ENCODE assay signal across 1 cellular context in genomic region chr12:42237052-42237852, GRCh38.
A peak's percentile ranks its signal among the peaks of the same experiment; 100 is the strongest.
TF ChIP-seq lines count a peak whose summit lies in the region.

No MANE protein-coding gene starts in this region.

TF ChIP-seq in HepG2, 621 proteins besides CTCF, POLR2A, EP300 and RAD21 (continued from another document and continues in another):
- TF ChIP-seq ARID4A (CRISPR knock-in tag; IDR thresholded peaks at IDR 0.05; ENCODE audit: borderline replicate concordance): peak; percentile 74; the same call in 1 of the 2 replicates
- no peak for TF ChIP-seq JUND (CRISPR knock-in tag; IDR thresholded peaks at IDR 0.05)
- no peak for TF ChIP-seq ZNF256 (CRISPR knock-in tag; conservative IDR thresholded peaks at IDR 0.05)
- TF ChIP-seq FOXO4 (CRISPR knock-in tag; conservative IDR thresholded peaks at IDR 0.05): no peak
- no peak for TF ChIP-seq ZNF800 (CRISPR knock-in tag; IDR thresholded peaks at IDR 0.05)
- TF ChIP-seq SSRP1 (CRISPR knock-in tag; IDR thresholded peaks at IDR 0.05): no peak
- TF ChIP-seq ZNF20 (CRISPR knock-in tag; IDR thresholded peaks at IDR 0.05): no peak
- peak; percentile 53; the same call in 1 of the 2 replicates for TF ChIP-seq HOXA3 (CRISPR knock-in tag; IDR thresholded peaks at IDR 0.05)
- no peak for TF ChIP-seq ARID3A (IDR thresholded peaks at IDR 0.05; ENCODE audit: low read depth, low read length)
- TF ChIP-seq ARNT2 (CRISPR knock-in tag; IDR thresholded peaks at IDR 0.05; ENCODE audit: low read depth): peak; percentile 59; the same call in 1 of the 2 replicates
- 0 out of 2 replicates have a peak, but pooled peaks have one; percentile 38 for TF ChIP-seq SAFB2 (CRISPR knock-in tag; IDR thresholded peaks at IDR 0.05; ENCODE audit: borderline replicate concordance, low read depth)
- 0 out of 2 replicates have a peak, but pooled peaks have one; percentile 37 for TF ChIP-seq CSRNP1 (CRISPR knock-in tag; IDR thresholded peaks at IDR 0.05)
- TF ChIP-seq TRIM22 (IDR thresholded peaks at IDR 0.05): no peak
- TF ChIP-seq ZNF496 (CRISPR knock-in tag; IDR thresholded peaks at IDR 0.05; ENCODE audit: insufficient replicate concordance): no peak
- TF ChIP-seq DBP (CRISPR knock-in tag; IDR thresholded peaks at IDR 0.05; ENCODE audit: not compliant biosample characterization): no peak
- peak; percentile 38; the same call in 1 of the 2 replicates for TF ChIP-seq FOXA3 (CRISPR knock-in tag; IDR thresholded peaks at IDR 0.05)
- TF ChIP-seq ATM (IDR thresholded peaks at IDR 0.05; ENCODE audit: borderline replicate concordance): no peak
- no peak; the same call in 1 of the 2 replicates for TF ChIP-seq STAG1 (CRISPR knock-in tag; IDR thresholded peaks at IDR 0.05)
- peak; percentile 40; the same call in 1 of the 2 replicates for TF ChIP-seq MXD3 (CRISPR knock-in tag; IDR thresholded peaks at IDR 0.05)
- TF ChIP-seq THAP11 (CRISPR knock-in tag; IDR thresholded peaks at IDR 0.05): 0 out of 2 replicates have a peak, but pooled peaks have one; percentile 31
- 0 out of 2 replicates have a peak, but pooled peaks have one; percentile 53 for TF ChIP-seq GZF1 (CRISPR knock-in tag; IDR thresholded peaks at IDR 0.05)
- no peak for TF ChIP-seq U2AF1 (optimal IDR thresholded peaks at IDR 0.05; ENCODE audit: low read depth, low read length)
- TF ChIP-seq ZNF720 (CRISPR knock-in tag; IDR thresholded peaks at IDR 0.05): no peak
- TF ChIP-seq ZNF280B (CRISPR knock-in tag; IDR thresholded peaks at IDR 0.05; ENCODE audit: borderline replicate concordance): peak; percentile 30; the same call in 1 of the 2 replicates
- no peak for TF ChIP-seq SMYD3 (CRISPR knock-in tag; IDR thresholded peaks at IDR 0.05)
- no peak for TF ChIP-seq HOXA5 (CRISPR knock-in tag; IDR thresholded peaks at IDR 0.05)
- peak; percentile 33; the same call in 1 of the 2 replicates for TF ChIP-seq ZBTB8A (CRISPR knock-in tag; IDR thresholded peaks at IDR 0.05; ENCODE audit: borderline replicate concordance, low read depth)
- no peak for TF ChIP-seq DZIP1 (CRISPR knock-in tag; IDR thresholded peaks at IDR 0.05)
- TF ChIP-seq KMT2A (CRISPR knock-in tag; IDR thresholded peaks at IDR 0.05): peak; percentile 94
- TF ChIP-seq SMAD3 (CRISPR knock-in tag; IDR thresholded peaks at IDR 0.05): no peak
- TF ChIP-seq NRL (CRISPR knock-in tag; IDR thresholded peaks at IDR 0.05; ENCODE audit: borderline replicate concordance): peak; percentile 44; the same call in 1 of the 2 replicates
